Comparison of ENCODE assay signal across 34 cellular contexts in genomic region chr20:12404941-12405340, GRCh38.
"Had no signal": no experiment of that assay in that cellular context is flagged by ENCODE, and none has a peak within 500 bp of the region (broad histone marks: within the 10 kb centered on the region; RNA-seq: fewer than 3 reads in every experiment).

No MANE protein-coding gene starts in this region.

- H3K36me3 ChIP-seq: MG63 had no signal

- H3K27me3 ChIP-seq: MG63 had no signal

- DNase-seq: Karpas-422, Kasumi-1, MG63, MM.1S, MV-4-11, NCI-H1048, NCI-H1092, NCI-H1092 treated with DMSO at 0.1 percent for 48 hours, NCI-H1105, NCI-H1105 treated with DMSO at 0.1 percent for 48 hours, NCI-H1417, NCI-H1417 treated with DMSO at 0.1 percent for 48 hours, NCI-H1436, NCI-H1436 treated with DMSO at 0.1 percent for 48 hours, NCI-H146, NCI-H1694, NCI-H1694 treated with DMSO at 0.1 percent for 48 hours, NCI-H187, NCI-H187 treated with DMSO at 0.1 percent for 48 hours, NCI-H1930, NCI-H2029, NCI-H2029 treated with DMSO at 0.1 percent for 48 hours, NCI-H2081, NCI-H2081 treated with DMSO at 0.1 percent for 48 hours, NCI-H2107, NCI-H2171, NCI-H2171 treated with DMSO at 0.1 percent for 48 hours, NCI-H2227 treated with DMSO at 0.1 percent for 48 hours, NCI-H226, NCI-H345, NCI-H446, NCI-H446 treated with DMSO at 0.1 percent for 48 hours, NCI-H510A, NCI-H510A treated with DMSO at 0.1 percent for 48 hours had no signal

- H3K4me3 ChIP-seq: MG63 had no signal
